Comparison of ENCODE assay signal across 8 cellular contexts in genomic region chr13:97716746-97717145, GRCh38.
"Had no signal": no experiment of that assay in that cellular context is flagged by ENCODE, and none has a peak within 500 bp of the region (broad histone marks: within the 10 kb centered on the region; RNA-seq: fewer than 3 reads in every experiment).

No MANE protein-coding gene starts in this region.

- H3K27ac ChIP-seq: GM23248 had no signal

- H3K27ac Mint-ChIP-seq: H9 had no signal

- H3K4me3 ChIP-seq: GM23248, K562 had no signal

- FAIRE-seq: H54, HTR-8/SVneo, K562 had no signal

- H3K4me1 Mint-ChIP-seq: H9 had no signal

- ATAC-seq: K562 had no signal

- DNase-seq: GM23248, GOT3, H9, HCEC 1CT, IMR-90 had no signal

- H3K4me3 Mint-ChIP-seq: H9 had no signal
